Comparison of ENCODE assay signal across 9 cellular contexts in the genomic region with DNA sequence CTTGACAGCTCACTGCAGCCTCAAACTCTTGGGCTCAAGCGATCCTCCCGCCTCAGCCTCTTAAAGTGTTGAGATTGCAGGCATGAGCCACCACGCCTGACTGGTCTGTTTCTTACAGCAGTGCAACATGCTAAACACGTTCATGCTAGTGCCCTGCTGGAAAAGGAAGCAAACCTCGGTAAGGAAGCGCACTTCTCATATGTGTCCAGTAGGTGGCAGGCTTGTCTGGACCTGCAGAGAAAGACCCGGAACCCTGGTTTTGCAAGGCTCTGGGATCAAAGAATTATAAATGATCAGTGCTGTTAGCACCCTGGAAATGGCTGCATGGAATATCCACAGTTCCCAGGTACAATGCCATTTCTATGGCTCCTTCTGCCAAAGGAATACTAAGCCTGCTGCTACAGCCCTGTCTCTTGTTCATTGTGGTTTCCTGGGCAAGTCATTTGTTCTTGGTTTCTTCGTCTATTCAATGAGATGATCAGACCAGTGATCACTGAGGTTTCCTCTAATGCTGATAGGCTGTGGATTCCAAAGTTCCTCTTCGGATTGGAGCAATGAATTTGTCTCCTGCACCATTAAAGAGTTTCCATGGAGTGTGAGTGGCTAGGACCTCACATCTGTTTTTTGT. TPM values are rescaled to one million over a fixed set of nuclear protein-coding genes. Genes with fewer than 3 reads are reported as not detected.
DNase-seq lines count a peak whose midpoint lies in the region; ATAC-seq and TF ChIP-seq lines count a peak whose summit lies in the region.
"Had no signal": no experiment of that assay in that cellular context is flagged by ENCODE, and none has a peak within 500 bp of the region (broad histone marks: within the 10 kb centered on the region; RNA-seq: fewer than 3 reads in every experiment).

No MANE protein-coding gene starts in this region.

- H3K9me3 Mint-ChIP-seq in activated T-helper 2 cell treated with anti-CD3 and anti-CD28 coated beads, Interferon-gamma antibody, Interleukin-2, Interleukin-4, amounts not matched to agents 10 μg/mL and 5 μg/mL and 100 μg/mL, durations not matched to agents 14 hours and 24 hours and 36 hours, result no peaks in the 10 kb centered on the region

- peak overlapping the region; percentile 49 for H3K27ac Mint-ChIP-seq in activated T-helper 2 cell treated with anti-CD3 and anti-CD28 coated beads, Interferon-gamma antibody, Interleukin-2, Interleukin-4, amounts not matched to agents 10 μg/mL and 5 μg/mL and 100 μg/mL, durations not matched to agents 14 hours and 24 hours and 36 hours

- CTCF ChIA-PET in RWPE1 (lab: Yijun Ruan, JAX), result interaction anchor here (0.6 kb wide), 1 partner anchor 11 kb away, joined by 4 read pairs; no protein-coding TSS in a partner anchor

- TF ChIP-seq CTCF in GM12874 (IDR thresholded peaks at IDR 0.05; ENCODE audit: insufficient read depth, low read depth, low read length) (peak; percentile 87), RWPE1 (conservative IDR thresholded peaks at IDR 0.05; ENCODE audit: low read depth) (peak; percentile 92), fibroblast of villous mesenchyme (IDR thresholded peaks at IDR 0.05; ENCODE audit: insufficient read depth, low read depth, low read length) (peak; percentile 91)

- ATAC-seq in HG03442 (IDR thresholded peaks at IDR 0.05; ENCODE audit: unreplicated experiment), result no peak

- H3K36me3 Mint-ChIP-seq in activated T-helper 2 cell treated with anti-CD3 and anti-CD28 coated beads, Interferon-gamma antibody, Interleukin-2, Interleukin-4, amounts not matched to agents 10 μg/mL and 5 μg/mL and 100 μg/mL, durations not matched to agents 14 hours and 24 hours and 36 hours (ENCODE audit: low read depth), result no peaks in the 10 kb centered on the region

- peak overlapping the region; percentile 30 for H3K4me3 Mint-ChIP-seq in activated T-helper 2 cell treated with anti-CD3 and anti-CD28 coated beads, Interferon-gamma antibody, Interleukin-2, Interleukin-4, amounts not matched to agents 10 μg/mL and 5 μg/mL and 100 μg/mL, durations not matched to agents 14 hours and 24 hours and 36 hours (ENCODE audit: low read depth)

- POLR2A ChIA-PET in RWPE1 (lab: Yijun Ruan, JAX; ENCODE audit: low non-redundant PET), result no interaction called here

- H3K27me3 Mint-ChIP-seq in activated T-helper 2 cell treated with anti-CD3 and anti-CD28 coated beads, Interferon-gamma antibody, Interleukin-2, Interleukin-4, amounts not matched to agents 10 μg/mL and 5 μg/mL and 100 μg/mL, durations not matched to agents 14 hours and 24 hours and 36 hours (ENCODE audit: low read depth), result peaks cover 13% of the 10 kb centered on the region

- no peak overlapping the region for H3K4me3 ChIP-seq in fibroblast of villous mesenchyme (ENCODE audit: low read depth, low read length)

- intact Hi-C loops in activated T-helper 2 cell treated with anti-CD3 and anti-CD28 coated beads, Interferon-gamma antibody, Interleukin-2, Interleukin-4, amounts not matched to agents 10 μg/mL and 5 μg/mL and 100 μg/mL, durations not matched to agents 14 hours and 24 hours and 36 hours (cut with micrococcal nuclease), result loop anchor here (2.0 kb wide), 1 partner anchor 16 kb away; the partner anchor contains the start of gene RNU5D-1

- DNase-seq in 8988T (peak; percentile 56), LoVo (ENCODE audit: low spot score) (peak; percentile 73), RWPE1 (ENCODE audit: low spot score) (peak; percentile 71), fibroblast of villous mesenchyme (ENCODE audit: low read depth) (peak; percentile 76), occipital lobe (lab: John Stamatoyannopoulos, UW) (peak; percentile 35)
- DNase-seq in activated T-helper 2 cell treated with anti-CD3 and anti-CD28 coated beads, Interferon-gamma antibody, Interleukin-2, Interleukin-4, amounts not matched to agents 10 μg/mL and 5 μg/mL and 100 μg/mL, durations not matched to agents 14 hours and 24 hours and 36 hours (ENCODE audit: low spot score), result peak; percentile 62

- no peak overlapping the region for H3K27ac ChIP-seq in RWPE1

- peaks cover 42% of the 10 kb centered on the region for H3K4me1 Mint-ChIP-seq in activated T-helper 2 cell treated with anti-CD3 and anti-CD28 coated beads, Interferon-gamma antibody, Interleukin-2, Interleukin-4, amounts not matched to agents 10 μg/mL and 5 μg/mL and 100 μg/mL, durations not matched to agents 14 hours and 24 hours and 36 hours (ENCODE audit: low read depth)

RNA-seq across cellular contexts. Expression of gene RNU5D-1, which starts 15.9 kb away (rescaled TPM):
- not detected in 2 replicates for total RNA-seq in activated T-helper 2 cell treated with anti-CD3 and anti-CD28 coated beads, Interferon-gamma antibody, Interleukin-2, Interleukin-4, amounts not matched to agents 10 μg/mL and 5 μg/mL and 100 μg/mL, durations not matched to agents 14 hours and 24 hours and 36 hours
- total RNA-seq in fibroblast of villous mesenchyme (not detected in 2 replicates), occipital lobe (not detected)
- total RNA-seq: pulmonary artery endothelial cell had no signal

RNA-seq across cellular contexts. Expression of gene KIF2C, which starts 24.6 kb away (rescaled TPM):
- total RNA-seq in activated T-helper 2 cell treated with anti-CD3 and anti-CD28 coated beads, Interferon-gamma antibody, Interleukin-2, Interleukin-4, amounts not matched to agents 10 μg/mL and 5 μg/mL and 100 μg/mL, durations not matched to agents 14 hours and 24 hours and 36 hours, result 82.7 and 83.5 TPM in 2 replicates
- total RNA-seq in fibroblast of villous mesenchyme (18.7 and 26.8 TPM in 2 replicates), occipital lobe (2.5 TPM)

RNA-seq across cellular contexts. Expression of gene ARMH1, which starts 40.5 kb away (rescaled TPM):
- 139 and 157 TPM in 2 replicates for total RNA-seq in activated T-helper 2 cell treated with anti-CD3 and anti-CD28 coated beads, Interferon-gamma antibody, Interleukin-2, Interleukin-4, amounts not matched to agents 10 μg/mL and 5 μg/mL and 100 μg/mL, durations not matched to agents 14 hours and 24 hours and 36 hours
- total RNA-seq in fibroblast of villous mesenchyme, result 0.32 and 0.43 TPM in 2 replicates
- total RNA-seq in occipital lobe, result 2.8 TPM
- total RNA-seq: pulmonary artery endothelial cell had no signal

RNA-seq across cellular contexts. Expression of gene TMEM53, which starts 40.8 kb away (rescaled TPM):
- 6.3 and 6.7 TPM in 2 replicates for total RNA-seq in activated T-helper 2 cell treated with anti-CD3 and anti-CD28 coated beads, Interferon-gamma antibody, Interleukin-2, Interleukin-4, amounts not matched to agents 10 μg/mL and 5 μg/mL and 100 μg/mL, durations not matched to agents 14 hours and 24 hours and 36 hours
- total RNA-seq in fibroblast of villous mesenchyme (6.4 and 7.3 TPM in 2 replicates), occipital lobe (3.7 TPM)

Comparison
In these comparisons a context has a peak if more than half of its experiments do, and no peak if none do; other contexts are left out.
1. RNA of gene ARMH1, which starts 40.5 kb away (total RNA-seq): 139 to 157 TPM in activated T-helper 2 cell treated with anti-CD3 and anti-CD28 coated beads, Interferon-gamma antibody, Interleukin-2, Interleukin-4, amounts not matched to agents 10 μg/mL and 5 μg/mL and 100 μg/mL, durations not matched to agents 14 hours and 24 hours and 36 hours; 2.8 TPM in occipital lobe (single experiment) and 0.32 to 0.43 TPM in fibroblast of villous mesenchyme; every median in the first group is over 10 times any median in the second.
2. Peak in every context shown above with its lines, with median percentiles within 50 percentile points of each other: DNase-seq and CTCF ChIP-seq.